1 cellular context compared by ENCODE assay signal in the genomic region with DNA sequence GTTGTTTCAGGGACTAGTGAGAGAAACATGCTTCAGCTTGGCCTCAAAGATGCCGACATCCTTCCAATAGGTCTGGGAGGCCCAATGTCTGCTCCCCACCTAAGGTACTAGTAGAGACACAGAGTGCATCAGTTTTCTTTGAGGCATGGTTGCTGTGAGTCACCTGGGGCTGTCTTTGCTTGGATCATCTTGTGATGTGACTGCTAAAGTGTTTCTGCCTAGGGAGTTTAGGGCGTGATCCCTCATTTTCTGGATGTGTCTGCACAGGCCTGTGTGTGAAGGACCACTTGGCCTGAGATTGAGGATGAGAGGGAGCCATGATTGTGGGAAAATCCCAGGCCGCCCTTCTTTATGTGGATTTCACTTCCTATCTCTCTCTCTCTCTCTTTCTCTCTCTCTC.
TF ChIP-seq lines count a peak whose summit lies in the region.

No MANE protein-coding gene starts in this region.

TF ChIP-seq in H1, 55 proteins besides CTCF, POLR2A, EP300 and RAD21:
- TF ChIP-seq SIRT6 (IDR thresholded peaks at IDR 0.05; ENCODE audit: low read length): no peak
- TF ChIP-seq GTF2F1 (IDR thresholded peaks at IDR 0.05; ENCODE audit: borderline replicate concordance, low read depth, low read length): no peak
- TF ChIP-seq TBP (IDR thresholded peaks at IDR 0.05; ENCODE audit: low read depth, low read length): no peak
- TF ChIP-seq RFX5 (IDR thresholded peaks at IDR 0.05; ENCODE audit: borderline replicate concordance, low read depth, low read length): no peak
- TF ChIP-seq SP2 (IDR thresholded peaks at IDR 0.05; ENCODE audit: low read length): no peak
- TF ChIP-seq CEBPB (IDR thresholded peaks at IDR 0.05; ENCODE audit: low read depth, low read length): no peak
